In genomic region chr16:48447940-48448536, GRCh38 we compare ENCODE assay signal across 1 cellular context.
TF ChIP-seq lines count a peak whose summit lies in the region.

No MANE protein-coding gene starts in this region.

TF ChIP-seq in HepG2, 621 proteins besides CTCF, POLR2A, EP300 and RAD21 (continued from another document and continues in another):
- peak; percentile 64 for TF ChIP-seq ZNF414 (CRISPR knock-in tag; IDR thresholded peaks at IDR 0.05)
- TF ChIP-seq BCL6 (CRISPR knock-in tag; IDR thresholded peaks at IDR 0.05), result peak; percentile 82
- TF ChIP-seq KIAA2018 (CRISPR knock-in tag; IDR thresholded peaks at IDR 0.05; ENCODE audit: borderline replicate concordance), result no peak
- peak; percentile 51; the same call in 1 of the 2 replicates for TF ChIP-seq ZNF350 (CRISPR knock-in tag; IDR thresholded peaks at IDR 0.05; ENCODE audit: borderline replicate concordance, low read depth)
- TF ChIP-seq TAF15 (IDR thresholded peaks at IDR 0.05; ENCODE audit: low read depth, low read length, poor library complexity, severe bottlenecking), result no peak
- no peak for TF ChIP-seq TARDBP (CRISPR knock-in tag; IDR thresholded peaks at IDR 0.05)
- TF ChIP-seq ADNP (CRISPR knock-in tag; IDR thresholded peaks at IDR 0.05), result no peak
- TF ChIP-seq ZNF510 (CRISPR knock-in tag; IDR thresholded peaks at IDR 0.05; ENCODE audit: low read depth), result no peak
- TF ChIP-seq ATF7-NPFF (CRISPR knock-in tag; IDR thresholded peaks at IDR 0.05; ENCODE audit: low read depth), result no peak
- TF ChIP-seq YY1 (IDR thresholded peaks at IDR 0.05; ENCODE audit: insufficient read depth, insufficient replicate concordance, low read depth, low read length), result peak; percentile 21
- no peak for TF ChIP-seq ZNF382 (CRISPR knock-in tag; IDR thresholded peaks at IDR 0.05; ENCODE audit: borderline replicate concordance)
- no peak for TF ChIP-seq ZNF740 (CRISPR knock-in tag; IDR thresholded peaks at IDR 0.05)
- 0 out of 2 replicates have a peak, but pooled peaks have one; percentile 63 for TF ChIP-seq KDM1A (CRISPR knock-in tag; IDR thresholded peaks at IDR 0.05)
- no peak for TF ChIP-seq ZNF337 (CRISPR knock-in tag; IDR thresholded peaks at IDR 0.05; ENCODE audit: borderline replicate concordance, low read depth)
- peak; percentile 74; the same call in 1 of the 2 replicates for TF ChIP-seq ZNF710 (CRISPR knock-in tag; IDR thresholded peaks at IDR 0.05; ENCODE audit: borderline replicate concordance)
- TF ChIP-seq SOX5 (CRISPR knock-in tag; IDR thresholded peaks at IDR 0.05; ENCODE audit: borderline replicate concordance), result peak; percentile 52; the same call in 1 of the 2 replicates
- TF ChIP-seq FOXP1 (IDR thresholded peaks at IDR 0.05), result 0 out of 2 replicates have a peak, but pooled peaks have one; percentile 3
- TF ChIP-seq FOXP1 (CRISPR knock-in tag; IDR thresholded peaks at IDR 0.05), result peak; percentile 81
- TF ChIP-seq KDM3A (CRISPR knock-in tag; IDR thresholded peaks at IDR 0.05; ENCODE audit: low read depth), result no peak
- peak; percentile 70; the same call in 1 of the 2 replicates for TF ChIP-seq FOXO1 (CRISPR knock-in tag; IDR thresholded peaks at IDR 0.05)
- TF ChIP-seq ZSCAN12 (CRISPR knock-in tag; IDR thresholded peaks at IDR 0.05), result no peak
- TF ChIP-seq SUZ12 (IDR thresholded peaks at IDR 0.05; ENCODE audit: low read depth, low read length), result no peak
- TF ChIP-seq HDAC6 (IDR thresholded peaks at IDR 0.05; ENCODE audit: low read depth, low read length), result no peak
- TF ChIP-seq ATF5 (CRISPR knock-in tag; IDR thresholded peaks at IDR 0.05; ENCODE audit: low read depth), result no peak
- 0 out of 2 replicates have a peak, but pooled peaks have one; percentile 48 for TF ChIP-seq HNF1B (CRISPR knock-in tag; IDR thresholded peaks at IDR 0.05)
- TF ChIP-seq ZGPAT (CRISPR knock-in tag; IDR thresholded peaks at IDR 0.05), result peak; percentile 56
- TF ChIP-seq RERE (CRISPR knock-in tag; IDR thresholded peaks at IDR 0.05; ENCODE audit: low read depth), result 0 out of 2 replicates have a peak, but pooled peaks have one; percentile 45
- 0 out of 2 replicates have a peak, but pooled peaks have one; percentile 81 for TF ChIP-seq MEIS1 (CRISPR knock-in tag; IDR thresholded peaks at IDR 0.05; ENCODE audit: borderline replicate concordance)
- no peak for TF ChIP-seq ZFP37 (CRISPR knock-in tag; IDR thresholded peaks at IDR 0.05; ENCODE audit: borderline replicate concordance)
- no peak for TF ChIP-seq ZNF224 (CRISPR knock-in tag; IDR thresholded peaks at IDR 0.05)
- TF ChIP-seq IRF9 (CRISPR knock-in tag; IDR thresholded peaks at IDR 0.05; ENCODE audit: borderline replicate concordance), result peak; percentile 20
- TF ChIP-seq CENPT (CRISPR knock-in tag; IDR thresholded peaks at IDR 0.05; ENCODE audit: low read depth), result no peak
